8 cellular contexts compared by ENCODE assay signal in the genomic region with DNA sequence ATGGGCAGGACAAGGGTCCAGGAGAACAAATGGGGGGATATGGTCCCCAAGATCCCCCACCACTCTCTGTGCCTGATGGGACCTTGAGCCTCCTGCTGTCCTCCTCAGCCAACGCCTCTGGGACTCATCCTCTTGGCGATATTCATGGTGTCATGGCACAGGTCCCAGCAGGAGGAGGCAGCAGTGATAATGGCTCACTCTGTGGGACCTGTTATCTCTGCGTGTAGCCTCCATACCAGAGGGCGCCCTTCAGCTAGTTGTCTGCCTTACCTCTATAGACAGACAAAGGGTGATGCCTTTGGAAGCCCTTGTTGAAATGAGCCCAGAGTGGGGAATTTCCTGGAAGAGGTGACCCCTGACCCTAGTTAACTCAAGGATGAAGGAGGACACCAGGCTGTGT. TPM values are rescaled to one million over a fixed set of nuclear protein-coding genes. Genes with fewer than 3 reads are reported as not detected.
A peak's percentile ranks its signal among the peaks of the same experiment; 100 is the strongest.
DNase-seq lines count a peak whose midpoint lies in the region; ATAC-seq, FAIRE-seq and TF ChIP-seq lines count a peak whose summit lies in the region.

No MANE protein-coding gene starts in this region.

- no peaks in the 10 kb centered on the region for H3K27me3 Mint-ChIP-seq in natural killer cell treated with Interleukin-12 subunit alpha and Interleukin-12 subunit beta and Interleukin-15 and Interleukin-18, amount 100 ng/mL, for 72 hours

- H3K4me2 ChIP-seq in SU-DHL-6 (ENCODE audit: low read depth, low read length, poor library complexity, severe bottlenecking): no peak overlapping the region

- H3K27me3 ChIP-seq in SU-DHL-6 (ENCODE audit: low read length) (no peaks in the 10 kb centered on the region), left ventricle myocardium inferior (ENCODE audit: low read depth) (no peaks in the 10 kb centered on the region)

- H3K36me3 Mint-ChIP-seq in natural killer cell treated with Interleukin-12 subunit alpha and Interleukin-12 subunit beta and Interleukin-15 and Interleukin-18, amount 100 ng/mL, for 72 hours: no peaks in the 10 kb centered on the region

- no peaks in the 10 kb centered on the region for H3K9me2 ChIP-seq in SU-DHL-6 (replicated peaks; ENCODE audit: insufficient read depth, low read length)

- no peak overlapping the region for H3K9ac ChIP-seq in SU-DHL-6 (ENCODE audit: low read length)

- H3K36me3 ChIP-seq in SU-DHL-6 (ENCODE audit: low read length) (no peaks in the 10 kb centered on the region), left ventricle myocardium inferior (peaks cover 15% of the 10 kb centered on the region)

- no peaks in the 10 kb centered on the region for H3K9me3 Mint-ChIP-seq in natural killer cell treated with Interleukin-12 subunit alpha and Interleukin-12 subunit beta and Interleukin-15 and Interleukin-18, amount 100 ng/mL, for 72 hours

- H4K20me1 ChIP-seq in SU-DHL-6 (ENCODE audit: low read depth, low read length): no peaks in the 10 kb centered on the region

- H3K27ac Mint-ChIP-seq in natural killer cell treated with Interleukin-12 subunit alpha and Interleukin-12 subunit beta and Interleukin-15 and Interleukin-18, amount 100 ng/mL, for 72 hours: no peak overlapping the region

- H3K79me2 ChIP-seq in SU-DHL-6 (ENCODE audit: insufficient read depth, low read length): no peaks in the 10 kb centered on the region

- H3K4me1 ChIP-seq in left ventricle myocardium inferior: peaks cover 60% of the 10 kb centered on the region

- no peaks in the 10 kb centered on the region for H3K9me3 ChIP-seq in SU-DHL-6 (ENCODE audit: insufficient read depth, low read length)
- H3K9me3 ChIP-seq in left ventricle myocardium inferior (replicated peaks): no peaks in the 10 kb centered on the region

- H2AFZ ChIP-seq in SU-DHL-6 (ENCODE audit: low read depth, low read length, severe bottlenecking): no peak overlapping the region

- TF ChIP-seq CTCF in SU-DHL-6 (IDR thresholded peaks at IDR 0.05; ENCODE audit: insufficient read depth, low read length, poor library complexity, severe bottlenecking): peak; percentile 23
- peak; percentile 26 for TF ChIP-seq CTCF in left ventricle myocardium inferior (IDR thresholded peaks at IDR 0.05; ENCODE audit: borderline replicate concordance)

- no peak overlapping the region for H3K4me3 ChIP-seq in SU-DHL-6 (ENCODE audit: insufficient read depth, low read length, poor library complexity, severe bottlenecking)
- H3K4me3 ChIP-seq in left ventricle myocardium inferior: no peak overlapping the region

- TF ChIP-seq POLR2A in GM12891 (IDR thresholded peaks at IDR 0.05; ENCODE audit: low read depth, low read length) (no peak), GM12892 (IDR thresholded peaks at IDR 0.05; ENCODE audit: low read depth, low read length) (no peak)

- no peak for ATAC-seq in HG03025 (IDR thresholded peaks at IDR 0.05; ENCODE audit: low FRiP score, unreplicated experiment)
- ATAC-seq in natural killer cell treated with Interleukin-12 subunit alpha and Interleukin-12 subunit beta and Interleukin-15 and Interleukin-18, amount 100 ng/mL, for 72 hours: no peak

- H3K4me1 Mint-ChIP-seq in natural killer cell treated with Interleukin-12 subunit alpha and Interleukin-12 subunit beta and Interleukin-15 and Interleukin-18, amount 100 ng/mL, for 72 hours (ENCODE audit: low read depth in 2 of 2): no peaks in the 10 kb centered on the region

- no peak overlapping the region for H3K27ac ChIP-seq in SU-DHL-6 (ENCODE audit: low read depth, low read length)
- H3K27ac ChIP-seq in left ventricle myocardium inferior (replicated peaks): peak overlapping the region; percentile 96

- peak; percentile 43 for FAIRE-seq in GM12891 (lab: Jason Lieb, UNC)
- FAIRE-seq in GM12892 (lab: Jason Lieb, UNC): no peak

- DNase-seq in COLO829 (ENCODE audit: low spot score) (peak; percentile 38), GM12891 (ENCODE audit: insufficient read length, low spot score) (peak; percentile 37), left ventricle myocardium inferior (no peak), NCI-H2227 (lab: John Stamatoyannopoulos, UW; ENCODE audit: unreplicated experiment) (no peak), GM12892 (ENCODE audit: insufficient read length) (no peak)
- no peak for DNase-seq in natural killer cell treated with Interleukin-12 subunit alpha and Interleukin-12 subunit beta and Interleukin-15 and Interleukin-18, amount 100 ng/mL, for 72 hours (ENCODE audit: low spot score)

- H3F3A ChIP-seq in SU-DHL-6 (ENCODE audit: insufficient read depth): no peaks in the 10 kb centered on the region

- intact Hi-C loops in left ventricle myocardium inferior (cut with micrococcal nuclease): no loop called here

- H3K4me3 Mint-ChIP-seq in natural killer cell treated with Interleukin-12 subunit alpha and Interleukin-12 subunit beta and Interleukin-15 and Interleukin-18, amount 100 ng/mL, for 72 hours: no peak overlapping the region

TF ChIP-seq in GM12891, 5 proteins besides CTCF, POLR2A, EP300 and RAD21:
- TF ChIP-seq TAF1 (IDR thresholded peaks at IDR 0.05; ENCODE audit: low read depth, low read length): no peak
- no peak for TF ChIP-seq POU2F2 (IDR thresholded peaks at IDR 0.05; ENCODE audit: low read depth, low read length)
- no peak for TF ChIP-seq PAX5 (IDR thresholded peaks at IDR 0.05; ENCODE audit: insufficient read depth, low read length, severe bottlenecking)
TF ChIP-seq in GM12891: peak in this region for 0.

RNA-seq across cellular contexts. Expression of a gene that starts 7.4 kb away (rescaled TPM):
- 0.22 TPM for polyA plus RNA-seq in GM12891 (2012; ENCODE audit: low read depth, missing spikeins)
- 118 TPM for total RNA-seq in left ventricle myocardium inferior
- 1 to 10 TPM; 1.9 to 2.7 TPM for total RNA-seq in natural killer cell treated with Interleukin-12 subunit alpha and Interleukin-12 subunit beta and Interleukin-15 and Interleukin-18, amount 100 ng/mL, for 72 hours
- 0.11 TPM for polyA plus RNA-seq in GM12892 (2012; ENCODE audit: missing spikeins)

RNA-seq across cellular contexts. Expression of a gene that starts 24.4 kb away (rescaled TPM):
- polyA plus RNA-seq in GM12891 (2012; ENCODE audit: low read depth, missing spikeins): not detected
- 0.22 TPM for total RNA-seq in left ventricle myocardium inferior
- total RNA-seq in natural killer cell treated with Interleukin-12 subunit alpha and Interleukin-12 subunit beta and Interleukin-15 and Interleukin-18, amount 100 ng/mL, for 72 hours: not detected
- polyA plus RNA-seq in GM12892 (2012; ENCODE audit: missing spikeins): not detected

RNA-seq across cellular contexts. Expression of a gene that starts 41.7 kb away (rescaled TPM):
- not detected for polyA plus RNA-seq in GM12891 (2012; ENCODE audit: low read depth, missing spikeins)
- total RNA-seq in left ventricle myocardium inferior: 552 TPM
- total RNA-seq in natural killer cell treated with Interleukin-12 subunit alpha and Interleukin-12 subunit beta and Interleukin-15 and Interleukin-18, amount 100 ng/mL, for 72 hours: not detected
- not detected for polyA plus RNA-seq in GM12892 (2012; ENCODE audit: missing spikeins)

Comparison
In these comparisons a context has a peak if more than half of its experiments do, and no peak if none do; other contexts are left out.
1. DNase-seq: peak in COLO829 (single experiment) and GM12891 (single experiment); none in left ventricle myocardium inferior (single experiment), natural killer cell treated with Interleukin-12 subunit alpha and Interleukin-12 subunit beta and Interleukin-15 and Interleukin-18, amount 100 ng/mL, for 72 hours (single experiment), NCI-H2227 (single experiment) and GM12892 (single experiment).
2. RNA of a gene that starts 7.4 kb away (total RNA-seq): 118 TPM in left ventricle myocardium inferior (single experiment); 1.9 to 2.7 TPM in natural killer cell treated with Interleukin-12 subunit alpha and Interleukin-12 subunit beta and Interleukin-15 and Interleukin-18, amount 100 ng/mL, for 72 hours; every median in the first group is over 10 times any median in the second.
3. RNA of a gene that starts 41.7 kb away (total RNA-seq): 552 TPM in left ventricle myocardium inferior (single experiment); not detected in natural killer cell treated with Interleukin-12 subunit alpha and Interleukin-12 subunit beta and Interleukin-15 and Interleukin-18, amount 100 ng/mL, for 72 hours; every median in the first group is over 100 times any median in the second.